ENCODE assay signal across 10 cellular contexts in genomic region chr4:29970626-29971025, GRCh38.
DNase-seq lines count a peak whose midpoint lies in the region; ATAC-seq and TF ChIP-seq lines count a peak whose summit lies in the region.
"Had no signal": no experiment of that assay in that cellular context is flagged by ENCODE, and none has a peak within 500 bp of the region (broad histone marks: within the 10 kb centered on the region; RNA-seq: fewer than 3 reads in every experiment).

No MANE protein-coding gene starts in this region.

- no peak overlapping the region for H3K4me3 ChIP-seq in fibroblast of mammary gland (ENCODE audit: control insufficient read depth, low read depth, low read length)
- H3K4me3 ChIP-seq in thoracic aorta = no peak overlapping the region
- no peak overlapping the region for H3K4me3 ChIP-seq in transverse colon

- H3K27me3 ChIP-seq in thoracic aorta (replicated peaks; ENCODE audit: insufficient read depth) (no peaks in the 10 kb centered on the region), transverse colon (no peaks in the 10 kb centered on the region)

- intact Hi-C loops in transverse colon (cut with DNase I; ENCODE audit: low total_unique reads) = no loop called here

- no peak overlapping the region for H3K27ac ChIP-seq in thoracic aorta
- no peak overlapping the region for H3K27ac ChIP-seq in transverse colon

- H3K9me3 ChIP-seq in thoracic aorta = no peaks in the 10 kb centered on the region
- H3K9me3 ChIP-seq in transverse colon = no peaks in the 10 kb centered on the region

- peak; percentile 39 for DNase-seq in SIG-M5 treated with dmso at 0.1 percent for 504 hours (lab: John Stamatoyannopoulos, UW; ENCODE audit: unreplicated experiment)
- no peak for DNase-seq in SIG-M5 (lab: John Stamatoyannopoulos, UW)
- peak; percentile 8 for DNase-seq in RPMI8226
- peak; percentile 2 for DNase-seq in fibroblast of mammary gland (ENCODE audit: low read depth)
- DNase-seq in thoracic aorta (ENCODE audit: low spot score) = no peak
- no peak for DNase-seq in GM19238 (ENCODE audit: insufficient read length, low spot score)
- no peak for DNase-seq in transverse colon
- DNase-seq: activated T-cell treated with anti-CD3 and anti-CD28 coated beads, Interleukin-2, amount 50 U/mL, for 24 hours; stimulated activated naive CD4-positive, alpha-beta T cell treated with Interleukin-2 at 50 U/mL for 16 hours had no signal

- no peak for TF ChIP-seq POLR2A in transverse colon (IDR thresholded peaks at IDR 0.05)

- no peak for TF ChIP-seq EP300 in transverse colon (IDR thresholded peaks at IDR 0.05; ENCODE audit: low read depth)

- peak; percentile 55 for ATAC-seq in thoracic aorta (ENCODE audit: insufficient number of reproducible peaks, low FRiP score, low read depth)
- no peak for ATAC-seq in activated CD4-positive, CD25-positive, alpha-beta regulatory T cell treated with anti-CD3 and anti-CD28 coated beads, Interleukin-2, amount 50 U/mL, for 24 hours

- no peaks in the 10 kb centered on the region for H3K36me3 ChIP-seq in thoracic aorta
- H3K36me3 ChIP-seq in transverse colon = no peaks in the 10 kb centered on the region

- TF ChIP-seq CTCF in fibroblast of mammary gland (conservative IDR thresholded peaks at IDR 0.05; ENCODE audit: control insufficient read depth, insufficient read depth, low read depth, low read length) (peak; percentile 15), thoracic aorta (IDR thresholded peaks at IDR 0.05) (no peak), transverse colon (IDR thresholded peaks at IDR 0.05) (no peak)

- in situ Hi-C loops in transverse colon (cut with MboI; ENCODE audit: low pct_ligation_motif_present in 1 of 4, low pct_unique_long_range_greater_than_20kb in 1 of 4, low sequenced_read_pairs in 3 of 4) = no loop called here

- WGBS in transverse colon (ENCODE audit: low coverage in 1 of 2), 2 donors = 33 to 58% methylated on average over 1 to 2 of the region's 2 CpGs

- H3K4me1 ChIP-seq in thoracic aorta (ENCODE audit: control insufficient read depth in 1 of 2, low read depth in 2 of 2) (no peaks in the 10 kb centered on the region), transverse colon (no peaks in the 10 kb centered on the region)

Comparison
In these comparisons a context has a peak if more than half of its experiments do, and no peak if none do; other contexts are left out.
1. DNase-seq: peak in SIG-M5 treated with dmso at 0.1 percent for 504 hours (single experiment), RPMI8226 (single experiment) and fibroblast of mammary gland (single experiment); none in SIG-M5 (single experiment), thoracic aorta (single experiment), GM19238 (single experiment) and transverse colon (single experiment).